In the genomic region with DNA sequence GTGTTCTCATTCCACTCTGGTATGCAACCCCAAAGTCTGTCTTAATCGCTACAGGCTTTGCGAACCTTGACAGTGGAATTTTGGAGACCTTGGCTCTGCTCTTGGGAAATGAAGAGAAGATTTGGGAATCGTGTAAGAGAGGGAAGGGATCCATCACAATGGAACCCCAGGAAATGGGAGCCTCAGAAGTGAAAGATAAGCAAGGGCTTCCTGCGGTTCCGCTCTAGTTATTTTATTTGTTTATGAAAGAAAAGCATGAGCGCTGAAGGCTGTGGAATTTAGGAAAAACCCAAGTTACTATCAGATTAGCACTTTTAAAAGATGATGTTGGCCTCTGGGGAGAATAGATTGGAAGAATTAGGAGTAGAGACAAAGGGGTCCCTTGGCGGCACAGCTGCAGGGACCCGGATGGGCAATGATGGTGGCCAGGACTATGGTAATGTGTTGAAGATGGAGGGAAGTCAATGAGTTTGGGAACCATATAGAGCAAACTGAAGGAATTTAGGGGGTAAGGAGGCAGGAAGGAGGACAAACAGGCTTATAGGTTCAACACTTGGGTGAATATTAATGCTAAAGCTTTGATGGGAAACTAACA, we compare ENCODE assay signal across 21 cellular contexts.
"Had no signal": no experiment of that assay in that cellular context is flagged by ENCODE, and none has a peak within 500 bp of the region (broad histone marks: within the 10 kb centered on the region; RNA-seq: fewer than 3 reads in every experiment).

No MANE protein-coding gene starts in this region.

- H3K9me3 ChIP-seq: body of pancreas, gastrocnemius medialis, ovary, prostate gland had no signal

- H3K4me3 Mint-ChIP-seq: activated naive CD4-positive, alpha-beta T cell treated with anti-CD3 and anti-CD28 coated beads, Interleukin-2, amount 50 U/mL, for 24 hours; activated T-cell treated with anti-CD3 and anti-CD28 coated beads, Interleukin-2, amount 50 U/mL, for 72 hours; natural killer cell treated with Interleukin-12 subunit alpha and Interleukin-12 subunit beta and Interleukin-15 and Interleukin-18, amount 100 ng/mL, for 72 hours; stimulated activated naive B cell treated with anti-CD40 and anti-IgM and Interleukin-4, amounts not matched to agents 10 μg/mL and 1 μg/mL and 100 μg/mL, for 72 hours; T-cell; T-helper 2 cell treated with Interferon-gamma antibody and Interleukin-4, amounts not matched to agents 5 μg/mL and 100 μg/mL, for 36 hours had no signal

- H3K36me3 ChIP-seq: gastrocnemius medialis, ovary, prostate gland had no signal

- H3K4me1 ChIP-seq: body of pancreas, gastrocnemius medialis, prostate gland had no signal

- DNase-seq: activated CD4-positive, alpha-beta T cell treated with anti-CD3 and anti-CD28 coated beads, Interleukin-2, amount 50 U/mL, for 4 hours; activated effector memory CD4-positive, alpha-beta T cell treated with anti-CD3 and anti-CD28 coated beads, Interleukin-2, amount 50 U/mL, for 16 hours; activated T-cell treated with anti-CD3 and anti-CD28 coated beads, Interleukin-2, amount 50 U/mL, for 72 hours; anterior cingulate cortex; body of pancreas; dermis blood vessel endothelial cell; effector CD8-positive, alpha-beta T cell; gastrocnemius medialis; hippocampal formation; left ventricle myocardium superior; mammary epithelial cell; ovary; stimulated activated CD4-positive, alpha-beta T cell treated with anti-CD3 and anti-CD28 coated beads, Interleukin-2, amount 100 ng/mL, for 48 hours; stimulated activated CD8-positive, alpha-beta memory T cell treated with anti-CD3 and anti-CD28 coated beads, Interleukin-4, amount 100 ng/mL, for 48 hours; stimulated activated naive B cell treated with anti-CD40 and anti-IgM and Interleukin-4, amounts not matched to agents 10 μg/mL and 1 μg/mL and 100 μg/mL, for 72 hours; T-cell had no signal

- H3K27ac ChIP-seq: body of pancreas, gastrocnemius medialis, ovary, prostate gland, VCaP had no signal

- H3K27me3 ChIP-seq: body of pancreas, gastrocnemius medialis, ovary had no signal

- H3K36me3 Mint-ChIP-seq: activated naive CD4-positive, alpha-beta T cell treated with anti-CD3 and anti-CD28 coated beads, Interleukin-2, amount 50 U/mL, for 24 hours; natural killer cell treated with Interleukin-12 subunit alpha and Interleukin-12 subunit beta and Interleukin-15 and Interleukin-18, amount 100 ng/mL, for 72 hours; stimulated activated naive B cell treated with anti-CD40 and anti-IgM and Interleukin-4, amounts not matched to agents 10 μg/mL and 1 μg/mL and 100 μg/mL, for 72 hours; T-cell had no signal

- H3K27me3 Mint-ChIP-seq: activated naive CD4-positive, alpha-beta T cell treated with anti-CD3 and anti-CD28 coated beads, Interleukin-2, amount 50 U/mL, for 24 hours; stimulated activated naive B cell treated with anti-CD40 and anti-IgM and Interleukin-4, amounts not matched to agents 10 μg/mL and 1 μg/mL and 100 μg/mL, for 72 hours; T-cell had no signal

- H3K27ac Mint-ChIP-seq: activated naive CD4-positive, alpha-beta T cell treated with anti-CD3 and anti-CD28 coated beads, Interleukin-2, amount 50 U/mL, for 24 hours; activated T-cell treated with anti-CD3 and anti-CD28 coated beads, Interleukin-2, amount 50 U/mL, for 72 hours; natural killer cell treated with Interleukin-12 subunit alpha and Interleukin-12 subunit beta and Interleukin-15 and Interleukin-18, amount 100 ng/mL, for 72 hours; stimulated activated naive B cell treated with anti-CD40 and anti-IgM and Interleukin-4, amounts not matched to agents 10 μg/mL and 1 μg/mL and 100 μg/mL, for 72 hours; T-cell; T-helper 2 cell treated with Interferon-gamma antibody and Interleukin-4, amounts not matched to agents 5 μg/mL and 100 μg/mL, for 36 hours had no signal

- H3K4me3 ChIP-seq: body of pancreas, gastrocnemius medialis, ovary, prostate gland had no signal

- H3K9me3 Mint-ChIP-seq: activated naive CD4-positive, alpha-beta T cell treated with anti-CD3 and anti-CD28 coated beads, Interleukin-2, amount 50 U/mL, for 24 hours; activated T-cell treated with anti-CD3 and anti-CD28 coated beads, Interleukin-2, amount 50 U/mL, for 72 hours; natural killer cell treated with Interleukin-12 subunit alpha and Interleukin-12 subunit beta and Interleukin-15 and Interleukin-18, amount 100 ng/mL, for 72 hours; stimulated activated naive B cell treated with anti-CD40 and anti-IgM and Interleukin-4, amounts not matched to agents 10 μg/mL and 1 μg/mL and 100 μg/mL, for 72 hours; T-cell; T-helper 2 cell treated with Interferon-gamma antibody and Interleukin-4, amounts not matched to agents 5 μg/mL and 100 μg/mL, for 36 hours had no signal
